Comparison of ENCODE assay signal across 10 cellular contexts in the genomic region with DNA sequence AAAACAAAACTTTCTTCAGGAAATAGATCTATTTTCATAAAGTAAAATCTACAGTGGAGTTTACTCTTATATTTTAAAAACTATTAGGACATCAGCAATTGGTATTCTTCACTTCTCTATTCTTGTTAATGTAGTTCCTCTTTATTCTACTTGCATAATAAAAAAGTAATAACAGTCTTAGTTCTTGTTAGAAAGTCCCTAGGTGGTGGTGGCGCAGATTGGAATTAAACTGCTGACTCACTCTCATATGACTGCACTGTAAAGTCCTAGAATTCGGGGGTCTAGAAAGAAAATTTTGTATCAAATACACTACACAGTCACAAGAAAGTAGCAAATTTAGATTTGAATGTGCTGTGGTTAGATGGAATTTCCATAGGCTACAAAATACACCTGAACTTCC. TPM values are rescaled to one million over a fixed set of nuclear protein-coding genes. Genes with fewer than 3 reads are reported as not detected.
DNase-seq lines count a peak whose midpoint lies in the region; ATAC-seq and TF ChIP-seq lines count a peak whose summit lies in the region.
"Had no signal": no experiment of that assay in that cellular context is flagged by ENCODE, and none has a peak within 500 bp of the region (broad histone marks: within the 10 kb centered on the region; RNA-seq: fewer than 3 reads in every experiment).

No MANE protein-coding gene starts in this region.

- peaks cover 12% of the 10 kb centered on the region for H3K27me3 Mint-ChIP-seq in activated T-helper 1 cell treated with anti-CD3 and anti-CD28 coated beads, Interleukin-12 subunit alpha, Interleukin-12 subunit beta, Interleukin-2, Interleukin-4 antibody, amounts not matched to agents 30 ng/mL and 10 ng/mL and 1 ng/mL, durations not matched to agents 14 hours and 24 hours and 36 hours (ENCODE audit: insufficient read depth)
- peaks cover 3% of the 10 kb centered on the region for H3K27me3 Mint-ChIP-seq in endodermal cell (ENCODE audit: insufficient read depth)

- H3K9me3 ChIP-seq in mucosa of descending colon (no peaks in the 10 kb centered on the region), endodermal cell (ENCODE audit: control insufficient read depth, low read length) (no peaks in the 10 kb centered on the region)

- 100% methylated on average over 2 of the region's 2 CpGs; no CpG with 5 or more reads in 1 of the 2 experiments for WGBS in endodermal cell (ENCODE audit: insufficient coverage in 1 of 2, insufficient read length in 1 of 2), 2 experiments

- no peak for TF ChIP-seq CTCF in mucosa of descending colon (IDR thresholded peaks at IDR 0.05)
- no peak for TF ChIP-seq CTCF in endodermal cell (conservative IDR thresholded peaks at IDR 0.05)

- no peaks in the 10 kb centered on the region for H3K36me3 ChIP-seq in mucosa of descending colon (ENCODE audit: low read depth)
- no peaks in the 10 kb centered on the region for H3K36me3 ChIP-seq in endodermal cell (ENCODE audit: control insufficient read depth, insufficient read depth, low read length)

- intact Hi-C loops in mucosa of descending colon (cut with DNase I, micrococcal nuclease) (loop anchor here in 1 of 2 donors (5.0 kb wide), 1 partner anchor 647 kb away; no protein-coding TSS in a partner anchor), Right ventricle myocardium inferior (cut with DNase I) (no loop called here)
- intact Hi-C loops in activated T-helper 1 cell treated with anti-CD3 and anti-CD28 coated beads, Interleukin-12 subunit alpha, Interleukin-12 subunit beta, Interleukin-2, Interleukin-4 antibody, amounts not matched to agents 30 ng/mL and 10 ng/mL and 1 ng/mL, durations not matched to agents 14 hours and 24 hours and 36 hours (cut with micrococcal nuclease), result no loop called here

- H3K27ac Mint-ChIP-seq in activated T-helper 1 cell treated with anti-CD3 and anti-CD28 coated beads, Interleukin-12 subunit alpha, Interleukin-12 subunit beta, Interleukin-2, Interleukin-4 antibody, amounts not matched to agents 30 ng/mL and 10 ng/mL and 1 ng/mL, durations not matched to agents 14 hours and 24 hours and 36 hours, result no peak overlapping the region
- H3K27ac Mint-ChIP-seq in endodermal cell, result no peak overlapping the region
- H3K27ac Mint-ChIP-seq: activated naive CD8-positive, alpha-beta T cell treated with anti-CD3 and anti-CD28 coated beads, Interleukin-2, amount 50 U/mL, for 24 hours had no signal

- H3K27me3 ChIP-seq in endodermal cell (ENCODE audit: control insufficient read depth, insufficient read depth, low read length, poor library complexity, severe bottlenecking), result peaks cover 2% of the 10 kb centered on the region

- no peak for DNase-seq in mucosa of descending colon
- no peak for DNase-seq in activated T-helper 1 cell treated with anti-CD3 and anti-CD28 coated beads, Interleukin-12 subunit alpha, Interleukin-12 subunit beta, Interleukin-2, Interleukin-4 antibody, amounts not matched to agents 30 ng/mL and 10 ng/mL and 1 ng/mL, durations not matched to agents 14 hours and 24 hours and 36 hours (ENCODE audit: low spot score)
- no peak for DNase-seq in Right ventricle myocardium inferior (ENCODE audit: missing footprints)
- DNase-seq in endodermal cell, result no peak
- DNase-seq in mucosa of gallbladder (ENCODE audit: low spot score), result no peak
- DNase-seq: activated naive CD8-positive, alpha-beta T cell treated with anti-CD3 and anti-CD28 coated beads, Interleukin-2, amount 50 U/mL, for 24 hours; NCI-H524 had no signal

- H3K9ac ChIP-seq in endodermal cell (ENCODE audit: extremely low read depth, low read length, poor library complexity, severe bottlenecking), result no peak overlapping the region

- ATAC-seq in GM18870 (IDR thresholded peaks at IDR 0.05; ENCODE audit: unreplicated experiment) (peak; percentile 60), HG02623 (IDR thresholded peaks at IDR 0.05; ENCODE audit: unreplicated experiment) (peak; percentile 59), HG03565 (IDR thresholded peaks at IDR 0.05; ENCODE audit: unreplicated experiment) (peak; percentile 55), mucosa of descending colon (peak; percentile 52), Right ventricle myocardium inferior (no peak)
- ATAC-seq: activated naive CD8-positive, alpha-beta T cell treated with anti-CD3 and anti-CD28 coated beads, Interleukin-2, amount 50 U/mL, for 24 hours had no signal

- no peaks in the 10 kb centered on the region for H3K36me3 Mint-ChIP-seq in activated T-helper 1 cell treated with anti-CD3 and anti-CD28 coated beads, Interleukin-12 subunit alpha, Interleukin-12 subunit beta, Interleukin-2, Interleukin-4 antibody, amounts not matched to agents 30 ng/mL and 10 ng/mL and 1 ng/mL, durations not matched to agents 14 hours and 24 hours and 36 hours (ENCODE audit: low read depth)
- no peaks in the 10 kb centered on the region for H3K36me3 Mint-ChIP-seq in endodermal cell (ENCODE audit: low read depth)

- H3K4me1 ChIP-seq in mucosa of descending colon (ENCODE audit: low read depth), result peaks cover 8% of the 10 kb centered on the region
- no peaks in the 10 kb centered on the region for H3K4me1 ChIP-seq in endodermal cell (ENCODE audit: control insufficient read depth, insufficient read depth, low read length)

- no peak overlapping the region for H3K27ac ChIP-seq in endodermal cell (ENCODE audit: low read depth, low read length)

- H3K4me3 ChIP-seq in mucosa of descending colon (no peak overlapping the region), endodermal cell (ENCODE audit: low read length) (no peak overlapping the region)

- H3K4me1 Mint-ChIP-seq in activated T-helper 1 cell treated with anti-CD3 and anti-CD28 coated beads, Interleukin-12 subunit alpha, Interleukin-12 subunit beta, Interleukin-2, Interleukin-4 antibody, amounts not matched to agents 30 ng/mL and 10 ng/mL and 1 ng/mL, durations not matched to agents 14 hours and 24 hours and 36 hours (ENCODE audit: low read depth), result peaks cover 6% of the 10 kb centered on the region
- H3K4me1 Mint-ChIP-seq in endodermal cell, result peaks cover 13% of the 10 kb centered on the region

- no peaks in the 10 kb centered on the region for H3K9me3 Mint-ChIP-seq in activated T-helper 1 cell treated with anti-CD3 and anti-CD28 coated beads, Interleukin-12 subunit alpha, Interleukin-12 subunit beta, Interleukin-2, Interleukin-4 antibody, amounts not matched to agents 30 ng/mL and 10 ng/mL and 1 ng/mL, durations not matched to agents 14 hours and 24 hours and 36 hours
- H3K9me3 Mint-ChIP-seq in endodermal cell, result no peaks in the 10 kb centered on the region
- H3K9me3 Mint-ChIP-seq: activated naive CD8-positive, alpha-beta T cell treated with anti-CD3 and anti-CD28 coated beads, Interleukin-2, amount 50 U/mL, for 24 hours had no signal

- no peak overlapping the region for H3K4me3 Mint-ChIP-seq in activated T-helper 1 cell treated with anti-CD3 and anti-CD28 coated beads, Interleukin-12 subunit alpha, Interleukin-12 subunit beta, Interleukin-2, Interleukin-4 antibody, amounts not matched to agents 30 ng/mL and 10 ng/mL and 1 ng/mL, durations not matched to agents 14 hours and 24 hours and 36 hours
- no peak overlapping the region for H3K4me3 Mint-ChIP-seq in endodermal cell
- H3K4me3 Mint-ChIP-seq: activated naive CD8-positive, alpha-beta T cell treated with anti-CD3 and anti-CD28 coated beads, Interleukin-2, amount 50 U/mL, for 24 hours had no signal

RNA-seq across cellular contexts. Expression of gene TES, which starts 44.6 kb away (rescaled TPM):
- 100 to 1,000 TPM; 101 to 224 (median 106) TPM for total RNA-seq in mucosa of descending colon
- total RNA-seq in activated T-helper 1 cell treated with anti-CD3 and anti-CD28 coated beads, Interleukin-12 subunit alpha, Interleukin-12 subunit beta, Interleukin-2, Interleukin-4 antibody, amounts not matched to agents 30 ng/mL and 10 ng/mL and 1 ng/mL, durations not matched to agents 14 hours and 24 hours and 36 hours, result 36.2 and 38.4 TPM in 2 replicates
- 21.2 TPM for total RNA-seq in Right ventricle myocardium inferior
- 10 to 100 TPM; 23.1 to 31.0 TPM for total RNA-seq in endodermal cell
- polyA plus RNA-seq in endodermal cell (2013, experiment 1 of 2), result 12.5 TPM
- polyA plus RNA-seq in endodermal cell (2013, experiment 2 of 2), result 12.4 TPM
- 96.7 TPM for total RNA-seq in mucosa of gallbladder
